ENCODE assay signal across 10 cellular contexts in genomic region chr1:63326473-63327380, GRCh38. TPM values are rescaled to one million over a fixed set of nuclear protein-coding genes. Genes with fewer than 3 reads are reported as not detected.
A peak's percentile ranks its signal among the peaks of the same experiment; 100 is the strongest.
DNase-seq lines count a peak whose midpoint lies in the region; ATAC-seq and TF ChIP-seq lines count a peak whose summit lies in the region.
"Had no signal": no experiment of that assay in that cellular context is flagged by ENCODE, and none has a peak within 500 bp of the region (broad histone marks: within the 10 kb centered on the region; RNA-seq: fewer than 3 reads in every experiment).

No MANE protein-coding gene starts in this region.

- H3K9me3 Mint-ChIP-seq in activated naive CD8-positive, alpha-beta T cell treated with anti-CD3 and anti-CD28 coated beads, Interleukin-2, amount 10 ng/mL, durations not matched to agents 7 days and 5 days, result no peaks in the 10 kb centered on the region
- peaks cover 0 to 60% (median 27%) of the 10 kb centered on the region in 11 donors for H3K9me3 Mint-ChIP-seq in naive thymus-derived CD4-positive, alpha-beta T cell

- peak overlapping the region; percentile 53 for H3K4me3 Mint-ChIP-seq in activated naive CD8-positive, alpha-beta T cell treated with anti-CD3 and anti-CD28 coated beads, Interleukin-2, amount 10 ng/mL, durations not matched to agents 7 days and 5 days
- peak overlapping the region in 7 of 10 donors; percentile 22 to 56 (median 39) for H3K4me3 Mint-ChIP-seq in naive thymus-derived CD4-positive, alpha-beta T cell

- H3K27me3 Mint-ChIP-seq in activated naive CD8-positive, alpha-beta T cell treated with anti-CD3 and anti-CD28 coated beads, Interleukin-2, amount 10 ng/mL, durations not matched to agents 7 days and 5 days, result peaks cover 74% of the 10 kb centered on the region
- H3K27me3 Mint-ChIP-seq in naive thymus-derived CD4-positive, alpha-beta T cell, result peaks cover 62 to 80% (median 73%) of the 10 kb centered on the region in 5 donors

- H3K36me3 Mint-ChIP-seq in activated naive CD8-positive, alpha-beta T cell treated with anti-CD3 and anti-CD28 coated beads, Interleukin-2, amount 10 ng/mL, durations not matched to agents 7 days and 5 days, result peaks cover 2% of the 10 kb centered on the region
- H3K36me3 Mint-ChIP-seq in naive thymus-derived CD4-positive, alpha-beta T cell, result peaks cover 0 to 32% (median 2%) of the 10 kb centered on the region in 5 donors

- peaks cover 0 to 5% (median 0%) of the 10 kb centered on the region in 3 experiments for H3K9me3 ChIP-seq in naive thymus-derived CD4-positive, alpha-beta T cell (ENCODE audit: control insufficient read depth in 2 of 3, low read length in 3 of 3)
- no peaks in the 10 kb centered on the region for H3K9me3 ChIP-seq in upper lobe of left lung
- H3K9me3 ChIP-seq: heart right ventricle had no signal

- CTCF ChIA-PET in naive thymus-derived CD4-positive, alpha-beta T cell (lab: Charles Lee), result no interaction called here

- no peak overlapping the region for H3K27ac ChIP-seq in naive thymus-derived CD4-positive, alpha-beta T cell (ENCODE audit: low read depth, low read length)
- H3K27ac ChIP-seq in upper lobe of left lung, result no peak overlapping the region

- no peak for ATAC-seq in activated naive CD8-positive, alpha-beta T cell treated with anti-CD3 and anti-CD28 coated beads, Interleukin-2, amount 10 ng/mL, durations not matched to agents 7 days and 5 days (ENCODE audit: low read depth)
- no peak for ATAC-seq in naive thymus-derived CD4-positive, alpha-beta T cell
- ATAC-seq in upper lobe of left lung (ENCODE audit: low FRiP score in 2 of 2), result no peak

- H3K4me1 ChIP-seq in naive thymus-derived CD4-positive, alpha-beta T cell (ENCODE audit: control insufficient read depth in 2 of 2, insufficient read depth in 2 of 2, low read length in 2 of 2), result peaks cover 11 to 19% of the 10 kb centered on the region in 2 donors
- H3K4me1 ChIP-seq in upper lobe of left lung, result peaks cover 29 to 41% (median 36%) of the 10 kb centered on the region in 4 donors

- POLR2A ChIA-PET in activated naive CD8-positive, alpha-beta T cell treated with anti-CD3 and anti-CD28 coated beads, Interleukin-2, amount 10 ng/mL, durations not matched to agents 7 days and 5 days (lab: Charles Lee), result no interaction called here
- POLR2A ChIA-PET in naive thymus-derived CD4-positive, alpha-beta T cell (lab: Charles Lee), result interaction anchor here (0.8 kb wide), 1 partner anchor 37 kb away, joined by 4 read pairs; no protein-coding TSS in a partner anchor

- H3K27me3 ChIP-seq in naive thymus-derived CD4-positive, alpha-beta T cell (ENCODE audit: control insufficient read depth in 2 of 2, insufficient read depth in 2 of 2, low read length in 2 of 2), result peaks cover 39 to 66% of the 10 kb centered on the region in 2 donors
- peaks cover 3 to 91% (median 51%) of the 10 kb centered on the region in 4 donors for H3K27me3 ChIP-seq in upper lobe of left lung

- WGBS in upper lobe of left lung, 2 donors, result 12 to 13% methylated on average over 36 of the region's 37 CpGs

- no peak for TF ChIP-seq POLR2A in upper lobe of left lung (IDR thresholded peaks at IDR 0.05)

- intact Hi-C loops in naive thymus-derived CD4-positive, alpha-beta T cell (cut with micrococcal nuclease), result loop anchor here (1.0 to 5.0 kb wide), 3 partner anchors 8 to 916 kb away; no protein-coding TSS in a partner anchor

- DNase-seq in NCI-H748 (lab: John Stamatoyannopoulos, UW; ENCODE audit: unreplicated experiment) (peak; percentile 56), NCI-H748 treated with DMSO at 0.1 percent for 48 hours (lab: John Stamatoyannopoulos, UW) (no peak), HuH-7 (ENCODE audit: low spot score) (peak; percentile 40), upper lobe of left lung (no peak), HCEC 1CT (no peak), NCI-H187 treated with DMSO at 0.1 percent for 48 hours (lab: John Stamatoyannopoulos, UW) (no peak)
- peak; percentile 39 for DNase-seq in activated naive CD8-positive, alpha-beta T cell treated with anti-CD3 and anti-CD28 coated beads, Interleukin-2, amount 10 ng/mL, durations not matched to agents 7 days and 5 days
- DNase-seq in naive thymus-derived CD4-positive, alpha-beta T cell, result peak in 3 of 9 donors; percentile 6 to 11 (median 7)
- DNase-seq: cortex of kidney had no signal

- H3K4me3 ChIP-seq in naive thymus-derived CD4-positive, alpha-beta T cell (ENCODE audit: low read length), result no peak overlapping the region
- no peak overlapping the region for H3K4me3 ChIP-seq in upper lobe of left lung

- no peaks in the 10 kb centered on the region for H3K36me3 ChIP-seq in naive thymus-derived CD4-positive, alpha-beta T cell (ENCODE audit: control insufficient read depth in 2 of 3, insufficient read depth in 3 of 3, low read length in 3 of 3)
- H3K36me3 ChIP-seq in upper lobe of left lung, result no peaks in the 10 kb centered on the region

- no peak for TF ChIP-seq CTCF in upper lobe of left lung (IDR thresholded peaks at IDR 0.05)

- H3K27ac Mint-ChIP-seq in activated naive CD8-positive, alpha-beta T cell treated with anti-CD3 and anti-CD28 coated beads, Interleukin-2, amount 10 ng/mL, durations not matched to agents 7 days and 5 days, result no peak overlapping the region
- peak overlapping the region in 8 of 9 donors; percentile 39 to 77 (median 58) for H3K27ac Mint-ChIP-seq in naive thymus-derived CD4-positive, alpha-beta T cell

- H3K4me1 Mint-ChIP-seq in activated naive CD8-positive, alpha-beta T cell treated with anti-CD3 and anti-CD28 coated beads, Interleukin-2, amount 10 ng/mL, durations not matched to agents 7 days and 5 days, result peaks cover 23% of the 10 kb centered on the region
- H3K4me1 Mint-ChIP-seq in naive thymus-derived CD4-positive, alpha-beta T cell, result peaks cover 11 to 56% (median 41%) of the 10 kb centered on the region in 7 donors

- TF ChIP-seq EP300 in upper lobe of left lung (IDR thresholded peaks at IDR 0.05), result no peak

RNA-seq across cellular contexts. Expression of gene FOXD3, which starts 4.4 kb away (rescaled TPM):
- total RNA-seq in activated naive CD8-positive, alpha-beta T cell treated with anti-CD3 and anti-CD28 coated beads, Interleukin-2, amount 10 ng/mL, durations not matched to agents 7 days and 5 days, result not detected
- not detected for total RNA-seq in naive thymus-derived CD4-positive, alpha-beta T cell
- not detected for polyA plus RNA-seq in naive thymus-derived CD4-positive, alpha-beta T cell
- total RNA-seq in upper lobe of left lung, result under 1 TPM in 1 of 6 donors, not detected in 5; 0.09 TPM

RNA-seq across cellular contexts. Expression of gene ALG6, which starts 40.7 kb away (rescaled TPM):
- total RNA-seq in activated naive CD8-positive, alpha-beta T cell treated with anti-CD3 and anti-CD28 coated beads, Interleukin-2, amount 10 ng/mL, durations not matched to agents 7 days and 5 days, result 10 to 100 TPM; 23.0 to 25.7 TPM
- 10 to 100 TPM; 16.1 to 29.8 (median 27.3) TPM for total RNA-seq in naive thymus-derived CD4-positive, alpha-beta T cell
- polyA plus RNA-seq in naive thymus-derived CD4-positive, alpha-beta T cell, result 10 to 100 TPM; 21.0 to 25.1 TPM
- total RNA-seq in upper lobe of left lung, result 10 to 100 TPM in 2 of 6 donors, 1 to 10 TPM in 3, under 1 TPM in 1; 1.00 to 15.7 (median 9.3) TPM

Comparison
In these comparisons a context has a peak if more than half of its experiments do, and no peak if none do; other contexts are left out.
1. DNase-seq: peak in NCI-H748 (single experiment), HuH-7 (single experiment) and activated naive CD8-positive, alpha-beta T cell treated with anti-CD3 and anti-CD28 coated beads, Interleukin-2, amount 10 ng/mL, durations not matched to agents 7 days and 5 days (single experiment); none in NCI-H748 treated with DMSO at 0.1 percent for 48 hours (single experiment), upper lobe of left lung (0 of 2), HCEC 1CT (single experiment) and NCI-H187 treated with DMSO at 0.1 percent for 48 hours (single experiment).